ENCODE assay signal across 1 cellular context in the genomic region with DNA sequence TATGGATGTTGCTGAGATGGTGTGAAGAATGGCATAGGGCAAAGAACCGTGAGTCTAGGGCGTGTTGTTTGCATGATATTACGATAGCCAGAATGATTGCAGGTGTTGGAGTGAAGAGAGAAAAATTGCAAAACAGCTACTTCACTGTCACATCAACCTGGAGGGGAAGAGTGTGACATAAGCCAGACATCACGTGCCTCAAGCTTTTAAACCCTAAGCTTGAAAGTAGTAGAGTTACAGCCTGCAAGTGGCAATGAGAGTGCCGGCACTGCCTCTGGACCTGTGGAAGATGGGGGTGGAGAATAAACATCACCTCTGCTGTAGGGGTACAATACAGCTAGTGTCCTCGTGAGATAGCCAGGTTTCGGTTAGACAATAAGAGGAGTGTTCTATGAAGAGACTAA.
A peak's percentile ranks its signal among the peaks of the same experiment; 100 is the strongest.
TF ChIP-seq lines count a peak whose summit lies in the region.

No MANE protein-coding gene starts in this region.

TF ChIP-seq in HepG2, 621 proteins besides CTCF, POLR2A, EP300 and RAD21 (continued from another document and continues in another):
- TF ChIP-seq, protein P1, sequence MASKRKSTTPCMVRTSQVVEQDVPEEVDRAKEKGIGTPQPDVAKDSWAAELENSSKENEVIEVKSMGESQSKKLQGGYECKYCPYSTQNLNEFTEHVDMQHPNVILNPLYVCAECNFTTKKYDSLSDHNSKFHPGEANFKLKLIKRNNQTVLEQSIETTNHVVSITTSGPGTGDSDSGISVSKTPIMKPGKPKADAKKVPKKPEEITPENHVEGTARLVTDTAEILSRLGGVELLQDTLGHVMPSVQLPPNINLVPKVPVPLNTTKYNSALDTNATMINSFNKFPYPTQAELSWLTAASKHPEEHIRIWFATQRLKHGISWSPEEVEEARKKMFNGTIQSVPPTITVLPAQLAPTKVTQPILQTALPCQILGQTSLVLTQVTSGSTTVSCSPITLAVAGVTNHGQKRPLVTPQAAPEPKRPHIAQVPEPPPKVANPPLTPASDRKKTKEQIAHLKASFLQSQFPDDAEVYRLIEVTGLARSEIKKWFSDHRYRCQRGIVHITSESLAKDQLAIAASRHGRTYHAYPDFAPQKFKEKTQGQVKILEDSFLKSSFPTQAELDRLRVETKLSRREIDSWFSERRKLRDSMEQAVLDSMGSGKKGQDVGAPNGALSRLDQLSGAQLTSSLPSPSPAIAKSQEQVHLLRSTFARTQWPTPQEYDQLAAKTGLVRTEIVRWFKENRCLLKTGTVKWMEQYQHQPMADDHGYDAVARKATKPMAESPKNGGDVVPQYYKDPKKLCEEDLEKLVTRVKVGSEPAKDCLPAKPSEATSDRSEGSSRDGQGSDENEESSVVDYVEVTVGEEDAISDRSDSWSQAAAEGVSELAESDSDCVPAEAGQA (IDR thresholded peaks at IDR 0.05; ENCODE audit: low read depth), result no peak
- TF ChIP-seq, protein P1 (CRISPR knock-in tag; IDR thresholded peaks at IDR 0.05; ENCODE audit: borderline replicate concordance), result no peak
- TF ChIP-seq ZNF24 (IDR thresholded peaks at IDR 0.05), result no peak
- 0 out of 2 replicates have a peak, but pooled peaks have one; percentile 24 for TF ChIP-seq FOXA3 (CRISPR knock-in tag; IDR thresholded peaks at IDR 0.05)
- TF ChIP-seq, protein P2, sequence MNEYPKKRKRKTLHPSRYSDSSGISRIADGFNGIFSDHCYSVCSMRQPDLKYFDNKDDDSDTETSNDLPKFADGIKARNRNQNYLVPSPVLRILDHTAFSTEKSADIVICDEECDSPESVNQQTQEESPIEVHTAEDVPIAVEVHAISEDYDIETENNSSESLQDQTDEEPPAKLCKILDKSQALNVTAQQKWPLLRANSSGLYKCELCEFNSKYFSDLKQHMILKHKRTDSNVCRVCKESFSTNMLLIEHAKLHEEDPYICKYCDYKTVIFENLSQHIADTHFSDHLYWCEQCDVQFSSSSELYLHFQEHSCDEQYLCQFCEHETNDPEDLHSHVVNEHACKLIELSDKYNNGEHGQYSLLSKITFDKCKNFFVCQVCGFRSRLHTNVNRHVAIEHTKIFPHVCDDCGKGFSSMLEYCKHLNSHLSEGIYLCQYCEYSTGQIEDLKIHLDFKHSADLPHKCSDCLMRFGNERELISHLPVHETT (CRISPR knock-in tag; conservative IDR thresholded peaks at IDR 0.05), result no peak
- TF ChIP-seq SALL2 (CRISPR knock-in tag; IDR thresholded peaks at IDR 0.05), result no peak
- no peak for TF ChIP-seq ZFYVE20 (CRISPR knock-in tag; IDR thresholded peaks at IDR 0.05; ENCODE audit: borderline replicate concordance, low read depth)
- no peak for TF ChIP-seq POLR2G (IDR thresholded peaks at IDR 0.05; ENCODE audit: low read depth, low read length)
- no peak for TF ChIP-seq TRIM24 (CRISPR knock-in tag; IDR thresholded peaks at IDR 0.05)
- TF ChIP-seq PAX8 (CRISPR knock-in tag; IDR thresholded peaks at IDR 0.05; ENCODE audit: borderline replicate concordance), result no peak
- TF ChIP-seq, protein P3, sequence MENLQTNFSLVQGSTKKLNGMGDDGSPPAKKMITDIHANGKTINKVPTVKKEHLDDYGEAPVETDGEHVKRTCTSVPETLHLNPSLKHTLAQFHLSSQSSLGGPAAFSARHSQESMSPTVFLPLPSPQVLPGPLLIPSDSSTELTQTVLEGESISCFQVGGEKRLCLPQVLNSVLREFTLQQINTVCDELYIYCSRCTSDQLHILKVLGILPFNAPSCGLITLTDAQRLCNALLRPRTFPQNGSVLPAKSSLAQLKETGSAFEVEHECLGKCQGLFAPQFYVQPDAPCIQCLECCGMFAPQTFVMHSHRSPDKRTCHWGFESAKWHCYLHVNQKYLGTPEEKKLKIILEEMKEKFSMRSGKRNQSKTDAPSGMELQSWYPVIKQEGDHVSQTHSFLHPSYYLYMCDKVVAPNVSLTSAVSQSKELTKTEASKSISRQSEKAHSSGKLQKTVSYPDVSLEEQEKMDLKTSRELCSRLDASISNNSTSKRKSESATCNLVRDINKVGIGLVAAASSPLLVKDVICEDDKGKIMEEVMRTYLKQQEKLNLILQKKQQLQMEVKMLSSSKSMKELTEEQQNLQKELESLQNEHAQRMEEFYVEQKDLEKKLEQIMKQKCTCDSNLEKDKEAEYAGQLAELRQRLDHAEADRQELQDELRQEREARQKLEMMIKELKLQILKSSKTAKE (CRISPR knock-in tag; IDR thresholded peaks at IDR 0.05; ENCODE audit: borderline replicate concordance), result 0 out of 2 replicates have a peak, but pooled peaks have one; percentile 31
- peak; percentile 28; the same call in 1 of the 2 replicates for TF ChIP-seq ZMYM4 (CRISPR knock-in tag; IDR thresholded peaks at IDR 0.05)
- TF ChIP-seq TBP (CRISPR knock-in tag; IDR thresholded peaks at IDR 0.05), result no peak
- TF ChIP-seq ZNF75D (CRISPR knock-in tag; IDR thresholded peaks at IDR 0.05; ENCODE audit: borderline replicate concordance), result no peak
- no peak for TF ChIP-seq ERF (CRISPR knock-in tag; IDR thresholded peaks at IDR 0.05)
- TF ChIP-seq THAP11 (CRISPR knock-in tag; IDR thresholded peaks at IDR 0.05), result no peak
- TF ChIP-seq, protein P4, sequence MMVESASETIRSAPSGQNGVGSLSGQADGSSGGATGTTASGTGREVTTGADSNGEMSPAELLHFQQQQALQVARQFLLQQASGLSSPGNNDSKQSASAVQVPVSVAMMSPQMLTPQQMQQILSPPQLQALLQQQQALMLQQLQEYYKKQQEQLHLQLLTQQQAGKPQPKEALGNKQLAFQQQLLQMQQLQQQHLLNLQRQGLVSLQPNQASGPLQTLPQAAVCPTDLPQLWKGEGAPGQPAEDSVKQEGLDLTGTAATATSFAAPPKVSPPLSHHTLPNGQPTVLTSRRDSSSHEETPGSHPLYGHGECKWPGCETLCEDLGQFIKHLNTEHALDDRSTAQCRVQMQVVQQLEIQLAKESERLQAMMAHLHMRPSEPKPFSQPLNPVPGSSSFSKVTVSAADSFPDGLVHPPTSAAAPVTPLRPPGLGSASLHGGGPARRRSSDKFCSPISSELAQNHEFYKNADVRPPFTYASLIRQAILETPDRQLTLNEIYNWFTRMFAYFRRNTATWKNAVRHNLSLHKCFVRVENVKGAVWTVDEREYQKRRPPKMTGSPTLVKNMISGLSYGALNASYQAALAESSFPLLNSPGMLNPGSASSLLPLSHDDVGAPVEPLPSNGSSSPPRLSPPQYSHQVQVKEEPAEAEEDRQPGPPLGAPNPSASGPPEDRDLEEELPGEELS (CRISPR knock-in tag; IDR thresholded peaks at IDR 0.05), result peak; percentile 63
- TF ChIP-seq, protein P5, sequence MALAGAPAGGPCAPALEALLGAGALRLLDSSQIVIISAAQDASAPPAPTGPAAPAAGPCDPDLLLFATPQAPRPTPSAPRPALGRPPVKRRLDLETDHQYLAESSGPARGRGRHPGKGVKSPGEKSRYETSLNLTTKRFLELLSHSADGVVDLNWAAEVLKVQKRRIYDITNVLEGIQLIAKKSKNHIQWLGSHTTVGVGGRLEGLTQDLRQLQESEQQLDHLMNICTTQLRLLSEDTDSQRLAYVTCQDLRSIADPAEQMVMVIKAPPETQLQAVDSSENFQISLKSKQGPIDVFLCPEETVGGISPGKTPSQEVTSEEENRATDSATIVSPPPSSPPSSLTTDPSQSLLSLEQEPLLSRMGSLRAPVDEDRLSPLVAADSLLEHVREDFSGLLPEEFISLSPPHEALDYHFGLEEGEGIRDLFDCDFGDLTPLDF (CRISPR knock-in tag; IDR thresholded peaks at IDR 0.05), result no peak
- TF ChIP-seq NR2F6 (IDR thresholded peaks at IDR 0.05), result no peak
- 0 out of 2 replicates have a peak, but pooled peaks have one; percentile 11 for TF ChIP-seq NR2F6 (CRISPR knock-in tag; IDR thresholded peaks at IDR 0.05)
- TF ChIP-seq FOSL1 (CRISPR knock-in tag; IDR thresholded peaks at IDR 0.05; ENCODE audit: borderline replicate concordance), result no peak
- TF ChIP-seq DR1 (CRISPR knock-in tag; IDR thresholded peaks at IDR 0.05), result no peak
- TF ChIP-seq ZNF549 (CRISPR knock-in tag; IDR thresholded peaks at IDR 0.05), result no peak
- no peak for TF ChIP-seq MEF2D (CRISPR knock-in tag; IDR thresholded peaks at IDR 0.05)
- TF ChIP-seq, protein P6, sequence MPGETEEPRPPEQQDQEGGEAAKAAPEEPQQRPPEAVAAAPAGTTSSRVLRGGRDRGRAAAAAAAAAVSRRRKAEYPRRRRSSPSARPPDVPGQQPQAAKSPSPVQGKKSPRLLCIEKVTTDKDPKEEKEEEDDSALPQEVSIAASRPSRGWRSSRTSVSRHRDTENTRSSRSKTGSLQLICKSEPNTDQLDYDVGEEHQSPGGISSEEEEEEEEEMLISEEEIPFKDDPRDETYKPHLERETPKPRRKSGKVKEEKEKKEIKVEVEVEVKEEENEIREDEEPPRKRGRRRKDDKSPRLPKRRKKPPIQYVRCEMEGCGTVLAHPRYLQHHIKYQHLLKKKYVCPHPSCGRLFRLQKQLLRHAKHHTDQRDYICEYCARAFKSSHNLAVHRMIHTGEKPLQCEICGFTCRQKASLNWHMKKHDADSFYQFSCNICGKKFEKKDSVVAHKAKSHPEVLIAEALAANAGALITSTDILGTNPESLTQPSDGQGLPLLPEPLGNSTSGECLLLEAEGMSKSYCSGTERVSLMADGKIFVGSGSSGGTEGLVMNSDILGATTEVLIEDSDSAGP (CRISPR knock-in tag; IDR thresholded peaks at IDR 0.05; ENCODE audit: borderline replicate concordance), result no peak
- peak; percentile 67; the same call in 1 of the 2 replicates for TF ChIP-seq ZKSCAN5 (CRISPR knock-in tag; IDR thresholded peaks at IDR 0.05)
- TF ChIP-seq ZMYM3 (CRISPR knock-in tag; IDR thresholded peaks at IDR 0.05), result no peak
- TF ChIP-seq KDM5A (IDR thresholded peaks at IDR 0.05; ENCODE audit: borderline replicate concordance, low read length), result no peak
- no peak for TF ChIP-seq MEIS2 (CRISPR knock-in tag; IDR thresholded peaks at IDR 0.05)
- TF ChIP-seq PHB2 (IDR thresholded peaks at IDR 0.05; ENCODE audit: partially characterized antibody), result no peak
- TF ChIP-seq ZBTB38 (CRISPR knock-in tag; IDR thresholded peaks at IDR 0.05), result no peak
- 0 out of 2 replicates have a peak, but pooled peaks have one; percentile 23 for TF ChIP-seq JUNB (CRISPR knock-in tag; IDR thresholded peaks at IDR 0.05; ENCODE audit: borderline replicate concordance)
- TF ChIP-seq, protein P7, sequence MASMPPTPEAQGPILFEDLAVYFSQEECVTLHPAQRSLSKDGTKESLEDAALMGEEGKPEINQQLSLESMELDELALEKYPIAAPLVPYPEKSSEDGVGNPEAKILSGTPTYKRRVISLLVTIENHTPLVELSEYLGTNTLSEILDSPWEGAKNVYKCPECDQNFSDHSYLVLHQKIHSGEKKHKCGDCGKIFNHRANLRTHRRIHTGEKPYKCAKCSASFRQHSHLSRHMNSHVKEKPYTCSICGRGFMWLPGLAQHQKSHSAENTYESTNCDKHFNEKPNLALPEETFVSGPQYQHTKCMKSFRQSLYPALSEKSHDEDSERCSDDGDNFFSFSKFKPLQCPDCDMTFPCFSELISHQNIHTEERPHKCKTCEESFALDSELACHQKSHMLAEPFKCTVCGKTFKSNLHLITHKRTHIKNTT (CRISPR knock-in tag; IDR thresholded peaks at IDR 0.05), result no peak
- TF ChIP-seq MTA3 (CRISPR knock-in tag; IDR thresholded peaks at IDR 0.05), result no peak
- TF ChIP-seq ESRRA (CRISPR knock-in tag; IDR thresholded peaks at IDR 0.05; ENCODE audit: low read depth), result no peak
